In the genomic region with DNA sequence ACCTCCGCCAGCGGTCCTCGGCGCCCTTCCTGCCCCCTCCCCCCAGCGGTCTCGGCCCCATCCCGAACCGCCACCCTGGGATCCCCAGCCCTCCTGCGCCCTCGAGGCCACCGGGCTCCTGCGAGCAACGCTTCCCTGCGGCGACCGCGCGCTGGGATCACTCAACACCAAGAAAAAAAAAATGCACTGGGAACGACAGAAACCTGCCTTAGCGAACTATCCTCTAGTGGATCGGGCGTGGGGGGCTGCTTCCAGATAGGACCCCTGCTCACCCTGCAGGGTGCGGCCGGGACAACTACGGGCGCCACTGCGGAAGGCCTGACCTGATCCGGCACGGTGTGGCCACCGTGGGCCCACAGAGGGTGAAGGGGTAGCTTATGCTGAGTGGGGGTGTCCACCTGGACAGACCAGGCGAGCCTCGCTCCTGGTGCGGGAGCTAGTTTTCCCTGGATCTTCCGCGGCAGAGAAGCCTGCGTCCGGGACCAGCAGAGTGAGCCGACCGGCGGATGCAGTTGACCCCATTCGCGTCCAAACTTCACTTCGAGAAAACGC, we compare ENCODE assay signal across 14 cellular contexts. TPM values are rescaled to one million over a fixed set of nuclear protein-coding genes. Genes with fewer than 3 reads are reported as not detected.
DNase-seq lines count a peak whose midpoint lies in the region; ATAC-seq and TF ChIP-seq lines count a peak whose summit lies in the region.
"Had no signal": no experiment of that assay in that cellular context is flagged by ENCODE, and none has a peak within 500 bp of the region (broad histone marks: within the 10 kb centered on the region; RNA-seq: fewer than 3 reads in every experiment).

No MANE protein-coding gene starts in this region.

- POLR2A ChIA-PET in WTC11 (lab: Charles Lee), result interaction anchor here (0.9 kb wide), 2 partner anchors 17 to 115 kb away, joined by 3 read pairs; no protein-coding TSS in a partner anchor

- no peak for DNase-seq in activated naive CD4-positive, alpha-beta T cell treated with anti-CD3 and anti-CD28 coated beads, Interleukin-2, amount 50 U/mL, for 16 hours
- no peak for DNase-seq in WTC11 (ENCODE audit: low spot score)
- DNase-seq in stomach, result no peak
- DNase-seq in dermis blood vessel endothelial cell, result no peak
- no peak for DNase-seq in MG63
- DNase-seq: PC-3 had no signal

- TF ChIP-seq EP300 in stomach (IDR thresholded peaks at IDR 0.05), result no peak

- 18 to 47% (median 32%) methylated on average over 26 to 44 of the region's 44 CpGs for WGBS in stomach, 5 donors

- peak overlapping the region; percentile 58 for H3K4me3 Mint-ChIP-seq in activated naive CD4-positive, alpha-beta T cell treated with anti-CD3 and anti-CD28 coated beads, Interleukin-2, amount 50 U/mL, for 24 hours
- peak overlapping the region; percentile 65 for H3K4me3 Mint-ChIP-seq in WTC11

- H3K4me3 ChIP-seq in iPS-18c (ENCODE audit: insufficient read depth, low read depth, low read length) (peak overlapping the region; percentile 35), stomach (peak overlapping the region; percentile 36 to 54 (median 42)), MG63 (no peak overlapping the region)

- H3K27ac Mint-ChIP-seq in activated naive CD4-positive, alpha-beta T cell treated with anti-CD3 and anti-CD28 coated beads, Interleukin-2, amount 50 U/mL, for 24 hours, result no peak overlapping the region
- H3K27ac Mint-ChIP-seq in WTC11, result no peak overlapping the region

- peaks cover 47 to 65% (median 56%) of the 10 kb centered on the region in 4 donors for H3K4me1 ChIP-seq in stomach

- no peak for TF ChIP-seq CTCF in WTC11 (IDR thresholded peaks at IDR 0.05)
- no peak for TF ChIP-seq CTCF in stomach (IDR thresholded peaks at IDR 0.05)

- H3K27me3 Mint-ChIP-seq in activated naive CD4-positive, alpha-beta T cell treated with anti-CD3 and anti-CD28 coated beads, Interleukin-2, amount 50 U/mL, for 24 hours, result peaks cover 61% of the 10 kb centered on the region
- peaks cover 98% of the 10 kb centered on the region for H3K27me3 Mint-ChIP-seq in WTC11 (ENCODE audit: low read depth)

- no peak for ATAC-seq in WTC11
- no peak for ATAC-seq in GM21526 (IDR thresholded peaks at IDR 0.05; ENCODE audit: low FRiP score, unreplicated experiment)
- ATAC-seq: gastroesophageal sphincter, HCT116, PC-3 had no signal

- CTCF ChIA-PET in WTC11 (lab: Charles Lee), result interaction anchor here (0.6 to 9.0 kb wide), 18 partner anchors 34 to 413 kb away, joined by 3 to 152 read pairs (median 4); no protein-coding TSS in a partner anchor

- no peaks in the 10 kb centered on the region for H3K36me3 ChIP-seq in stomach
- no peaks in the 10 kb centered on the region for H3K36me3 ChIP-seq in MG63
- H3K36me3 ChIP-seq: BLaER1 treated with 17β-estradiol and CSF1 and Interleukin-3, amounts not matched to agents 10 nM and 100 nM; gastroesophageal sphincter had no signal

- peaks cover 16 to 94% (median 57%) of the 10 kb centered on the region in 3 donors for H3K27me3 ChIP-seq in stomach
- H3K27me3 ChIP-seq in MG63, result peaks cover 24% of the 10 kb centered on the region

- no peaks in the 10 kb centered on the region for H3K9me3 Mint-ChIP-seq in activated naive CD4-positive, alpha-beta T cell treated with anti-CD3 and anti-CD28 coated beads, Interleukin-2, amount 50 U/mL, for 24 hours
- no peaks in the 10 kb centered on the region for H3K9me3 Mint-ChIP-seq in WTC11

- H3K36me3 Mint-ChIP-seq in activated naive CD4-positive, alpha-beta T cell treated with anti-CD3 and anti-CD28 coated beads, Interleukin-2, amount 50 U/mL, for 24 hours, result no peaks in the 10 kb centered on the region
- no peaks in the 10 kb centered on the region for H3K36me3 Mint-ChIP-seq in WTC11

- peak overlapping the region in 4 of 5 donors; percentile 22 to 77 (median 66) for H3K27ac ChIP-seq in stomach
- H3K27ac ChIP-seq: BLaER1 treated with 17β-estradiol and CSF1 and Interleukin-3, amounts not matched to agents 10 nM and 100 nM; gastroesophageal sphincter had no signal

- intact Hi-C loops in stomach (cut with DNase I; ENCODE audit: low total_unique reads), result loop anchor here (5.0 kb wide), 2 partner anchors 219 to 304 kb away; no protein-coding TSS in a partner anchor

- peaks cover 38% of the 10 kb centered on the region for H3K4me1 Mint-ChIP-seq in activated naive CD4-positive, alpha-beta T cell treated with anti-CD3 and anti-CD28 coated beads, Interleukin-2, amount 50 U/mL, for 24 hours
- H3K4me1 Mint-ChIP-seq in WTC11, result peaks cover 52% of the 10 kb centered on the region

- TF ChIP-seq POLR2A in stomach (IDR thresholded peaks at IDR 0.05), result no peak

- H3K9me3 ChIP-seq in iPS-18c (ENCODE audit: control insufficient read depth, insufficient read depth, low read length), result no peaks in the 10 kb centered on the region
- no peaks in the 10 kb centered on the region for H3K9me3 ChIP-seq in stomach
- no peaks in the 10 kb centered on the region for H3K9me3 ChIP-seq in MG63
- H3K9me3 ChIP-seq: gastroesophageal sphincter had no signal

TF ChIP-seq in WTC11, 78 proteins besides CTCF, POLR2A, EP300 and RAD21:
- TF ChIP-seq ZNF219 (CRISPR knock-in tag; IDR thresholded peaks at IDR 0.05; ENCODE audit: borderline replicate concordance), result 0 out of 2 replicates have a peak, but pooled peaks have one; percentile 14
- no peak for TF ChIP-seq ETV6 (CRISPR knock-in tag; IDR thresholded peaks at IDR 0.05)

RNA-seq across cellular contexts. Expression of gene NCR2, which starts 38.0 kb away (rescaled TPM):
- not detected in 3 replicates for total RNA-seq in WTC11 (2021)
- total RNA-seq in stomach, result not detected
- polyA plus RNA-seq in stomach, result not detected
- not detected in 2 replicates for total RNA-seq in dermis blood vessel endothelial cell
- not detected in 2 replicates for total RNA-seq in MG63 (2014; rRNA removed; shearing (Covaris generic); ENCODE audit: low replicate concordance)
- total RNA-seq: dermis microvascular lymphatic vessel endothelial cell, gastroesophageal sphincter, mononuclear cell, PC-3 had no signal
